In the genomic region with DNA sequence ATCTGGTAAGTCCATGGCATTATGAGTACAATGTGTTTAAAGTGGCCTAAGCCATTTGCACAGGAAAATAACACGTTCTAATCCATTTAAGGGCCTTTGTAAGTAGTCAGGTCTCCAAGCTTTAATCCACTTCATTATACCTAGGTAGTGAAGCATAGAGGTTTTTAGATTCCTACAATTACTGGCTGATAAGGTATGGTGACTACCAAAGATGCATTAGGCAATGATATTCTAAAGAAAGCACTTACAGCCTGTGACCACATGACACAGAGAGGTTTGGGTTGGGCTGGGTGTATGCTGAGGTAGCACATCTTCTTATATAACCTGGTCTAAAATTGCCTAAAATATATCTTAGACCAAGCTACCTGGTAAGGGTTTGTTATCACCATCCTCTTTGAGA, we compare ENCODE assay signal across 25 cellular contexts.
"Had no signal": no experiment of that assay in that cellular context is flagged by ENCODE, and none has a peak within 500 bp of the region (broad histone marks: within the 10 kb centered on the region; RNA-seq: fewer than 3 reads in every experiment).

No MANE protein-coding gene starts in this region.

- H3K27me3 Mint-ChIP-seq: central memory CD8-positive, alpha-beta T cell; natural killer cell treated with Interleukin-12 subunit alpha and Interleukin-12 subunit beta and Interleukin-15 and Interleukin-18, amount 100 ng/mL, for 72 hours had no signal

- H3K36me3 Mint-ChIP-seq: activated naive CD8-positive, alpha-beta T cell; natural killer cell treated with Interleukin-12 subunit alpha and Interleukin-12 subunit beta and Interleukin-15 and Interleukin-18, amount 100 ng/mL, for 72 hours had no signal

- H3K4me3 Mint-ChIP-seq: activated naive CD8-positive, alpha-beta T cell; central memory CD8-positive, alpha-beta T cell; natural killer cell treated with Interleukin-12 subunit alpha and Interleukin-12 subunit beta and Interleukin-15 and Interleukin-18, amount 100 ng/mL, for 72 hours had no signal

- FAIRE-seq: bronchial epithelial cell, colon had no signal

- DNase-seq: activated CD4-positive, alpha-beta T cell treated with anti-CD3 and anti-CD28 coated beads for 48 hours; activated CD4-positive, alpha-beta T cell treated with anti-CD3 and anti-CD28 coated beads, Interleukin-2, amount 50 U/mL, for 48 hours; activated CD8-positive, alpha-beta memory T cell treated with anti-CD3 and anti-CD28 coated beads for 24 hours; activated effector memory CD4-positive, alpha-beta T cell treated with Interleukin-2 at 50 U/mL for 16 hours; activated naive CD4-positive, alpha-beta T cell treated with Interleukin-2 at 50 U/mL for 16 hours; anterior cingulate cortex; dermis blood vessel endothelial cell; effector CD4-positive, alpha-beta T cell; islet precursor cell; left ventricle myocardium inferior; mesendoderm; right lobe of liver; stimulated activated CD4-positive, alpha-beta T cell treated with anti-CD3 and anti-CD28 coated beads, Interleukin-2, amount 100 ng/mL, for 48 hours; stimulated activated naive CD4-positive, alpha-beta T cell treated with Interleukin-2 at 50 U/mL for 16 hours had no signal

- ATAC-seq: activated CD4-positive, CD25-positive, alpha-beta regulatory T cell treated with anti-CD3 and anti-CD28 coated beads, Interleukin-2, amount 50 U/mL, for 24 hours; gastroesophageal sphincter; natural killer cell treated with Interleukin-12 subunit alpha and Interleukin-12 subunit beta and Interleukin-15 and Interleukin-18, amount 100 ng/mL, for 72 hours; right lobe of liver had no signal

- H3K9me3 ChIP-seq: gastroesophageal sphincter, left ventricle myocardium inferior, right lobe of liver, tibial nerve had no signal

- H3K4me1 Mint-ChIP-seq: central memory CD8-positive, alpha-beta T cell had no signal

- H3K4me3 ChIP-seq: gastroesophageal sphincter, hepatocyte, left ventricle myocardium inferior, lung, right lobe of liver, tibial nerve had no signal

- H3K36me3 ChIP-seq: gastroesophageal sphincter, left ventricle myocardium inferior, right lobe of liver, tibial nerve had no signal

- H3K27ac ChIP-seq: gastroesophageal sphincter, hepatocyte, left ventricle myocardium inferior, right lobe of liver, tibial nerve, VCaP had no signal

- H3K27me3 ChIP-seq: gastroesophageal sphincter, hepatocyte, right lobe of liver, tibial nerve had no signal

- H3K4me1 ChIP-seq: gastroesophageal sphincter, left ventricle myocardium inferior, right lobe of liver, tibial nerve had no signal

- H3K27ac Mint-ChIP-seq: activated naive CD8-positive, alpha-beta T cell; natural killer cell treated with Interleukin-12 subunit alpha and Interleukin-12 subunit beta and Interleukin-15 and Interleukin-18, amount 100 ng/mL, for 72 hours had no signal
